14 cellular contexts compared by ENCODE assay signal in the genomic region with DNA sequence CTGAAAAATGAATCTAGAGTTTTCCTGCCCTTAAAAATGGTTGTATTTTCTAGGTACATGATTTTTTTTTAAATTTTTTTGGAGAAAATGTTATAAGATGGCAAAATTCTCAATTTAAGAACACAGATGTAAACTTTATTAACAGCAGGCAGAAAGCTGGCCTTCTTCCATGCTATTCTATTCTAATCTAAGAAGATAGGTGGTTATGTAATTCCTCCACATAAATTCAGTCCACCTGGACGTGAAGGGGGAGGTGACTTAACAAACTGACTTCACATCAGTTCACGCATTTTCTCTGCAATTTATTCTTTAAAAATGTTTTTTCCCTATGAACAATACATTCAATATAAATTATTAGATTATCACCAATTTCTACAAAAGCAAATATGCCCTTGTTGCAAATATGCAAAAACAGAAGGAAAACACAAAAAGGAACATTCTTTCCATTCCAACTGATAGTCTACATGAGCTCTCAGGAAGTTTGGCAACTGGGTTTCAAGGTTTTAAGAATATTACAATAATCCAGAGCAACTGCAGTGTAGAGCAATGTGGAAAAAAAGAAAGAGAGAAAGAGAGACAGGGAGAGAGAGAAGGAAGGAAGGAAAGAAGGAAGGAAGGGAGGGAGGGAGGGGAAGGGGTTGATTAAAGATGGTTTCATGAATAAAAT.
"Had no signal": no experiment of that assay in that cellular context is flagged by ENCODE, and none has a peak within 500 bp of the region (broad histone marks: within the 10 kb centered on the region; RNA-seq: fewer than 3 reads in every experiment).

No MANE protein-coding gene starts in this region.

- H3K36me3 ChIP-seq: adrenal gland, right atrium auricular region, uterus had no signal

- DNase-seq: activated CD4-positive, alpha-beta T cell treated with anti-CD3 and anti-CD28 coated beads, Interleukin-2, amount 10 ng/mL, durations not matched to agents 7 days and 5 days; activated CD8-positive, alpha-beta T cell treated with anti-CD3 and anti-CD28 coated beads, Interleukin-2, amount 10 ng/mL, durations not matched to agents 7 days and 5 days; activated effector memory CD4-positive, alpha-beta T cell treated with anti-CD3 and anti-CD28 coated beads, Interleukin-2, amount 50 U/mL, for 16 hours; activated T-cell treated with anti-CD3 and anti-CD28 coated beads, Interleukin-2, amount 50 U/mL, for 4 hours; adrenal gland; foreskin melanocyte; naive B cell; stimulated activated naive CD8-positive, alpha-beta T cell treated with anti-CD3 and anti-CD28 coated beads, Interleukin-15, Interleukin-2, amounts not matched to agents 100 U/mL and 50 U/mL, for 24 hours; uterus had no signal

- H3K9me3 ChIP-seq: mucosa of descending colon, right atrium auricular region, tibial nerve, uterus had no signal

- H3K27me3 ChIP-seq: adrenal gland, right atrium auricular region, tibial nerve, uterus had no signal

- H3K27ac ChIP-seq: adrenal gland, epithelial cell of prostate, right atrium auricular region, skin epidermis, tibial nerve, uterus had no signal

- H3K4me3 ChIP-seq: adrenal gland, mucosa of descending colon, right atrium auricular region, skin epidermis, tibial nerve, uterus had no signal

- H3K4me1 ChIP-seq: adrenal gland, right atrium auricular region, tibial nerve, uterus had no signal
